Comparison of ENCODE assay signal across 17 cellular contexts in the genomic region with DNA sequence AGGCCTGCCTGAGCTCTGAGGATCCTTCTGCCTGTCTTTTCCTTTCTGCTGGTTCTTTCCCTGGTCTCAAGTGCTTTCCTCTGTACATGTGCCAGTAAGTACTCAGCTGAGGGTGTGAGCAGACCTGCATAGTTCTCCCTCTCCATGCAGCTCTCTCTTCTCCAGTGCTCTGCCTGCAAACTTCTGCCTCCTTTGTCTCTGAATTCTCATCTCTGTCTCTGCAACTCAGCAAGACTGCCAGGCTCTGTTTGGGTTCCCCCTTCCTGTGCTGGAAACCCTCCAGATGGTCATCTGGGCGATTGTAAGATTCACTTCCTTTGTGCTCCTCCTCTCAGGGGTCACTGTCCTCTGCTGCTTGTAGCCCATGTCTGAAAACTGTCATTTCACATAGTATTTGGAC.
A peak's percentile ranks its signal among the peaks of the same experiment; 100 is the strongest.
DNase-seq lines count a peak whose midpoint lies in the region; ATAC-seq and TF ChIP-seq lines count a peak whose summit lies in the region.
"Had no signal": no experiment of that assay in that cellular context is flagged by ENCODE, and none has a peak within 500 bp of the region (broad histone marks: within the 10 kb centered on the region; RNA-seq: fewer than 3 reads in every experiment).

No MANE protein-coding gene starts in this region.

- ATAC-seq in heart right ventricle = peak in 5 of 8 donors; percentile 14 to 62 (median 37)
- no peak for ATAC-seq in psoas muscle
- ATAC-seq: CD8-positive, alpha-beta T cell had no signal

- 29 to 35% methylated on average over 1 of the region's 1 CpG for WGBS in heart right ventricle, 2 donors
- WGBS in transverse colon (ENCODE audit: low coverage in 1 of 2), 2 donors = 23 to 29% methylated on average over 1 of the region's 1 CpG
- 7 to 18% (median 18%) methylated on average over 1 of the region's 1 CpG for WGBS in stomach, 5 donors
- 10 to 21% (median 11%) methylated on average over 1 of the region's 1 CpG for WGBS in psoas muscle, 3 donors

- H3K9me3 ChIP-seq in WERI-Rb-1 (ENCODE audit: severe bottlenecking) (peaks cover 3% of the 10 kb centered on the region), heart right ventricle (no peaks in the 10 kb centered on the region), transverse colon (no peaks in the 10 kb centered on the region), stomach (no peaks in the 10 kb centered on the region), psoas muscle (no peaks in the 10 kb centered on the region)

- H3K36me3 ChIP-seq in WERI-Rb-1 (peaks cover 23% of the 10 kb centered on the region), heart right ventricle (no peaks in the 10 kb centered on the region), transverse colon (no peaks in the 10 kb centered on the region), stomach (no peaks in the 10 kb centered on the region), psoas muscle (ENCODE audit: insufficient read depth in 1 of 2, low read depth in 1 of 2) (no peaks in the 10 kb centered on the region)
- H3K36me3 ChIP-seq: brain microvascular endothelial cell had no signal

- intact Hi-C loops in heart right ventricle (cut with DNase I) (no loop called here), transverse colon (cut with DNase I; ENCODE audit: low total_unique reads) (no loop called here), stomach (cut with DNase I; ENCODE audit: low total_unique reads) (no loop called here), psoas muscle (cut with DNase I) (no loop called here)

- in situ Hi-C loops in transverse colon (cut with MboI; ENCODE audit: low pct_ligation_motif_present in 1 of 4, low pct_unique_long_range_greater_than_20kb in 1 of 4, low sequenced_read_pairs in 3 of 4) = no loop called here

- H3K4me3 ChIP-seq in WERI-Rb-1 (ENCODE audit: low read depth, low read length) = no peak overlapping the region
- no peak overlapping the region for H3K4me3 ChIP-seq in heart right ventricle
- no peak overlapping the region for H3K4me3 ChIP-seq in transverse colon
- H3K4me3 ChIP-seq in stomach = no peak overlapping the region
- H3K4me3 ChIP-seq in psoas muscle = no peak overlapping the region
- H3K4me3 ChIP-seq: SK-N-MC had no signal

- H3K27me3 ChIP-seq in WERI-Rb-1 (ENCODE audit: insufficient read depth, low read depth, severe bottlenecking) (no peaks in the 10 kb centered on the region), heart right ventricle (peaks cover 0 to 3% (median 0%) of the 10 kb centered on the region in 7 donors), transverse colon (no peaks in the 10 kb centered on the region), stomach (no peaks in the 10 kb centered on the region), psoas muscle (ENCODE audit: insufficient read depth in 3 of 3, low read length in 2 of 3) (no peaks in the 10 kb centered on the region)
- H3K27me3 ChIP-seq: brain microvascular endothelial cell had no signal

- DNase-seq in DMS 273 (lab: John Stamatoyannopoulos, UW; ENCODE audit: unreplicated experiment) (peak; percentile 38), DMS 273 treated with DMSO at 0.1 percent for 48 hours (lab: John Stamatoyannopoulos, UW) (no peak), WERI-Rb-1 (peak; percentile 61), heart right ventricle (no peak), transverse colon (peak; percentile 11), NOMO-1 treated with DMSO at 0.1 percent for 48 hours (lab: John Stamatoyannopoulos, UW; ENCODE audit: unreplicated experiment) (no peak), stomach (no peak), psoas muscle (no peak)
- DNase-seq: activated naive CD4-positive, alpha-beta T cell treated with Interleukin-2 at 50 U/mL for 16 hours; brain microvascular endothelial cell; CD8-positive, alpha-beta T cell; GDM1; naive B cell; NCI-H2171 treated with DMSO at 0.1 percent for 48 hours; stimulated activated CD8-positive, alpha-beta memory T cell treated with anti-CD3 and anti-CD28 coated beads, Interleukin-4, amount 100 ng/mL, for 48 hours had no signal

- TF ChIP-seq EP300 in transverse colon (IDR thresholded peaks at IDR 0.05; ENCODE audit: low read depth) (no peak), stomach (IDR thresholded peaks at IDR 0.05) (no peak)

- TF ChIP-seq POLR2A in transverse colon (IDR thresholded peaks at IDR 0.05) = no peak
- TF ChIP-seq POLR2A in stomach (IDR thresholded peaks at IDR 0.05) = no peak

- peak overlapping the region; percentile 93 for H3K27ac ChIP-seq in WERI-Rb-1
- peak overlapping the region in 1 of 10 donors; percentile 44 for H3K27ac ChIP-seq in heart right ventricle
- no peak overlapping the region for H3K27ac ChIP-seq in transverse colon
- H3K27ac ChIP-seq in stomach = no peak overlapping the region
- H3K27ac ChIP-seq in psoas muscle = no peak overlapping the region
- H3K27ac ChIP-seq: 22Rv1, brain microvascular endothelial cell, SK-N-MC had no signal

- no peak for TF ChIP-seq CTCF in WERI-Rb-1 (IDR thresholded peaks at IDR 0.05; ENCODE audit: low read depth, low read length)
- no peak for TF ChIP-seq CTCF in heart right ventricle (IDR thresholded peaks at IDR 0.05)
- no peak for TF ChIP-seq CTCF in transverse colon (IDR thresholded peaks at IDR 0.05)
- no peak for TF ChIP-seq CTCF in stomach (IDR thresholded peaks at IDR 0.05)
- no peak for TF ChIP-seq CTCF in psoas muscle (IDR thresholded peaks at IDR 0.05)

- H3K4me1 ChIP-seq in heart right ventricle (peaks cover 0 to 10% (median 0%) of the 10 kb centered on the region in 9 donors), transverse colon (no peaks in the 10 kb centered on the region), stomach (no peaks in the 10 kb centered on the region), psoas muscle (no peaks in the 10 kb centered on the region)

Comparison
In these comparisons a context has a peak if more than half of its experiments do, and no peak if none do; other contexts are left out.
1. DNase-seq: peak in DMS 273 (single experiment), WERI-Rb-1 (single experiment) and transverse colon (single experiment); none in DMS 273 treated with DMSO at 0.1 percent for 48 hours (single experiment), heart right ventricle (0 of 2), NOMO-1 treated with DMSO at 0.1 percent for 48 hours (single experiment), stomach (single experiment) and psoas muscle (0 of 2).
2. ATAC-seq: peak in heart right ventricle (5 of 8); none in psoas muscle (0 of 4).